Comparison of ENCODE assay signal across 24 cellular contexts in genomic region chr7:111147708-111148107, GRCh38.
"Had no signal": no experiment of that assay in that cellular context is flagged by ENCODE, and none has a peak within 500 bp of the region (broad histone marks: within the 10 kb centered on the region; RNA-seq: fewer than 3 reads in every experiment).

No MANE protein-coding gene starts in this region.

- H3K27ac ChIP-seq: left ventricle myocardium inferior, ovary, skin epidermis, stomach, thyroid gland, transverse colon, upper lobe of left lung, vagina had no signal

- DNase-seq: islet precursor cell; left ventricle myocardium inferior; midbrain; mucosa of descending colon; naive thymus-derived CD4-positive, alpha-beta T cell; ovary; retina; right cardiac atrium; stimulated activated CD4-positive, alpha-beta T cell treated with anti-CD3 and anti-CD28 coated beads, Interleukin-12 subunit alpha, Interleukin-12 subunit beta, amount 100 ng/mL, for 4 hours; stimulated activated CD4-positive, alpha-beta T cell treated with anti-CD3 and anti-CD28 coated beads, Interleukin-15, amount 100 ng/mL, for 24 hours; stimulated activated CD4-positive, alpha-beta T cell treated with anti-CD3 and anti-CD28 coated beads, Interleukin-2, amount 100 ng/mL, for 24 hours; stimulated activated CD4-positive, alpha-beta T cell treated with anti-CD3 and anti-CD28 coated beads, Interleukin-4, amount 100 ng/mL, for 1 hour; stimulated activated naive B cell treated with anti-CD40 and anti-IgM and Interleukin-4, amounts not matched to agents 10 μg/mL and 1 μg/mL and 100 μg/mL, for 72 hours; stimulated activated naive CD8-positive, alpha-beta T cell treated with anti-CD3 and anti-CD28 coated beads, Interleukin-15, Interleukin-2, amounts not matched to agents 100 U/mL and 50 U/mL, for 24 hours; stomach; testis; thyroid gland; transverse colon; upper lobe of left lung had no signal

- H3K4me3 ChIP-seq: left ventricle myocardium inferior, lung, mucosa of descending colon, ovary, skin epidermis, stomach, testis, thyroid gland, transverse colon, upper lobe of left lung, vagina had no signal

- H3K27me3 ChIP-seq: ovary, stomach, testis, thyroid gland, transverse colon, upper lobe of left lung, vagina had no signal

- H3K4me1 ChIP-seq: left ventricle myocardium inferior, stomach, thyroid gland, transverse colon, upper lobe of left lung, vagina had no signal

- H3K9me3 ChIP-seq: left ventricle myocardium inferior, mucosa of descending colon, ovary, stomach, testis, thyroid gland, transverse colon, upper lobe of left lung, vagina had no signal

- H3K36me3 ChIP-seq: left ventricle myocardium inferior, ovary, stomach, thyroid gland, transverse colon, upper lobe of left lung, vagina had no signal

- ATAC-seq: mucosa of descending colon; naive thymus-derived CD4-positive, alpha-beta T cell; natural killer cell treated with Interleukin-12 subunit alpha and Interleukin-12 subunit beta and Interleukin-15 and Interleukin-18, amount 100 ng/mL, for 72 hours; right cardiac atrium; sciatic nerve; stimulated activated naive B cell treated with anti-CD40 and anti-IgM and Interleukin-4, amounts not matched to agents 10 μg/mL and 1 μg/mL and 100 μg/mL, for 72 hours; stimulated activated naive CD8-positive, alpha-beta T cell treated with anti-CD3 and anti-CD28 coated beads, Interleukin-15, Interleukin-2, amounts not matched to agents 100 U/mL and 50 U/mL, for 24 hours had no signal
